Comparison of ENCODE assay signal across 7 cellular contexts in the genomic region with DNA sequence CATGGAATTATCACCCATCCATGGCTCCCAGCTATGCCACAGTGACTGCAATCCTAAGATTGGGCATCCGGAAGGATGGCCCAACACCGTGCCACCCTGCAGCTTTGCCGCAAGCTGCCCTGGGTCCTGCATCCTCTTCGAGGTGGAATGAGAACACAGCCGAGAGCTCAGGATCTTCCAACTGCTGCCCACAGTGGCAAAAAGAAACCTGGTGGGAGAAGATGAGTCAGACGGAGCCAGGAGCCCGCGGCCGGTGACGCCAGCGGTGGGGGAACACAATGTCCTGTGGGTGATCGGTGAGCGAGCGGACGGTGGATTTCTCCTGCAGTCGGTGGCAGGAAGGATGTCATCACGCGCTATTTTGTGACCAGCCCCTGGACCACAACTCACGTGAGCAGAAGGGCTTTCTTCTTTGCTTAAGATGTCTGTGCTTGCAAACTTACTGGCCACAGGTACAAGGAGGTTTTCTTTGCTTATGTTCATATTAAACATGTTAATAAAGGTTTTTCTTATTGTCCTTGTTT. TPM values are rescaled to one million over a fixed set of nuclear protein-coding genes. Genes with fewer than 3 reads are reported as not detected.
DNase-seq lines count a peak whose midpoint lies in the region; ATAC-seq lines count a peak whose summit lies in the region.

No MANE protein-coding gene starts in this region.

- peaks cover 72% of the 10 kb centered on the region for H3K4me1 Mint-ChIP-seq in dendritic cell treated with granulocyte-macrophage colony-stimulating factor and Interleukin-4, amounts not matched to agents 40 ng/mL and 50 ng/mL, for 4 days (ENCODE audit: low read depth)
- H3K4me1 Mint-ChIP-seq in naive B cell = peaks cover 47 to 82% (median 70%) of the 10 kb centered on the region in 3 donors

- H3K4me3 Mint-ChIP-seq in dendritic cell treated with granulocyte-macrophage colony-stimulating factor and Interleukin-4, amounts not matched to agents 40 ng/mL and 50 ng/mL, for 4 days = peak overlapping the region; percentile 78
- H3K4me3 Mint-ChIP-seq in naive B cell = peak overlapping the region; percentile 89 to 99 (median 96)

- H3K9me3 Mint-ChIP-seq in dendritic cell treated with granulocyte-macrophage colony-stimulating factor and Interleukin-4, amounts not matched to agents 40 ng/mL and 50 ng/mL, for 4 days = no peaks in the 10 kb centered on the region
- no peaks in the 10 kb centered on the region for H3K9me3 Mint-ChIP-seq in naive B cell

- peaks cover 39% of the 10 kb centered on the region for H3K27me3 Mint-ChIP-seq in dendritic cell treated with granulocyte-macrophage colony-stimulating factor and Interleukin-4, amounts not matched to agents 40 ng/mL and 50 ng/mL, for 4 days
- no peaks in the 10 kb centered on the region for H3K27me3 Mint-ChIP-seq in naive B cell

- no peaks in the 10 kb centered on the region for H3K36me3 Mint-ChIP-seq in dendritic cell treated with granulocyte-macrophage colony-stimulating factor and Interleukin-4, amounts not matched to agents 40 ng/mL and 50 ng/mL, for 4 days (ENCODE audit: low read depth)
- no peaks in the 10 kb centered on the region for H3K36me3 Mint-ChIP-seq in naive B cell

- H3K27ac Mint-ChIP-seq in dendritic cell treated with granulocyte-macrophage colony-stimulating factor and Interleukin-4, amounts not matched to agents 40 ng/mL and 50 ng/mL, for 4 days = peak overlapping the region; percentile 96
- peak overlapping the region; percentile 100 for H3K27ac Mint-ChIP-seq in naive B cell

- peak; percentile 18 for DNase-seq in NCI-H146 treated with DMSO at 0.1 percent for 48 hours (lab: John Stamatoyannopoulos, UW; ENCODE audit: unreplicated experiment)
- DNase-seq in activated CD4-positive, alpha-beta T cell treated with anti-CD3 and anti-CD28 coated beads, Interleukin-2, amount 50 U/mL, for 48 hours = peak; percentile 92 to 94
- peak; percentile 89 for DNase-seq in naive B cell
- peak; percentile 91 for DNase-seq in stimulated activated naive CD8-positive, alpha-beta T cell treated with anti-CD3 and anti-CD28 coated beads, Interleukin-15, Interleukin-2, amounts not matched to agents 100 U/mL and 50 U/mL, for 24 hours
- DNase-seq in NCI-H187 treated with DMSO at 0.1 percent for 48 hours (lab: John Stamatoyannopoulos, UW) = no peak

- intact Hi-C loops in dendritic cell treated with granulocyte-macrophage colony-stimulating factor and Interleukin-4, amounts not matched to agents 40 ng/mL and 50 ng/mL, for 4 days (cut with micrococcal nuclease) = loop anchor here (10.0 kb wide), 1 partner anchor 63 kb away; no protein-coding TSS in a partner anchor

- ATAC-seq in GM18873 (IDR thresholded peaks at IDR 0.05; ENCODE audit: low FRiP score, unreplicated experiment) (peak; percentile 27), naive B cell (ENCODE audit: low read depth in 2 of 2) (peak; percentile 18 to 32)
- ATAC-seq in stimulated activated naive CD8-positive, alpha-beta T cell treated with anti-CD3 and anti-CD28 coated beads, Interleukin-15, Interleukin-2, amounts not matched to agents 100 U/mL and 50 U/mL, for 24 hours = peak; percentile 35

RNA-seq across cellular contexts. Expression of gene CD7, which starts 20.1 kb away (rescaled TPM):
- polyA plus RNA-seq in naive B cell (ENCODE audit: low read depth in 6 of 6) = 1 to 10 TPM in 2 of 6 donors, under 1 TPM in 2, not detected in 2; 0.50 to 1.5 (median 1.0) TPM

RNA-seq across cellular contexts. Expression of gene CSNK1D, which starts 23.8 kb away (rescaled TPM):
- polyA plus RNA-seq in naive B cell (ENCODE audit: low read depth in 6 of 6) = 10 to 100 TPM; 27.7 to 78.6 (median 63.4) TPM

RNA-seq across cellular contexts. Expression of gene SECTM1, which starts 36.2 kb away (rescaled TPM):
- 1 to 10 TPM in 1 of 6 donors, under 1 TPM in 1, not detected in 4; 0.19 to 2.2 TPM for polyA plus RNA-seq in naive B cell (ENCODE audit: low read depth in 6 of 6)
